ENCODE assay signal across 8 cellular contexts in genomic region chr20:19628570-19629134, GRCh38.
DNase-seq lines count a peak whose midpoint lies in the region; ATAC-seq, FAIRE-seq and TF ChIP-seq lines count a peak whose summit lies in the region.

No MANE protein-coding gene starts in this region.

- no peaks in the 10 kb centered on the region for H4K20me1 ChIP-seq in H1 (replicated peaks in 1 of 2; ENCODE audit: control insufficient read depth in 1 of 2, insufficient read depth in 2 of 2, low read length in 2 of 2)

- no peak overlapping the region for H4K8ac ChIP-seq in H1 (ENCODE audit: extremely low read depth, insufficient read depth, low read length)
- H4K8ac ChIP-seq in mesendoderm (ENCODE audit: low read depth, low read length), result no peak overlapping the region

- DNase-seq in DMS 273 treated with DMSO at 0.1 percent for 48 hours (lab: John Stamatoyannopoulos, UW) (peak; percentile 33), NAMALWA (ENCODE audit: low spot score) (peak; percentile 85), SK-N-DZ (ENCODE audit: low spot score) (peak; percentile 48), H1 (ENCODE audit: low read depth in 1 of 2, low spot score in 2 of 2) (peak; percentile 36 to 84), mesendoderm (peak; percentile 90), ureter (ENCODE audit: low spot score) (peak; percentile 66)

- H3K27me3 ChIP-seq in H1 (replicated peaks in 1 of 4; ENCODE audit: control insufficient read depth in 3 of 4, extremely low read depth in 1 of 4, insufficient read depth in 3 of 4, low read length in 3 of 4) (no peaks in the 10 kb centered on the region), mesendoderm (ENCODE audit: insufficient read depth, low read length, poor library complexity) (no peaks in the 10 kb centered on the region)

- no peaks in the 10 kb centered on the region for H3K36me3 ChIP-seq in H1 (ENCODE audit: control insufficient read depth in 2 of 4, insufficient read depth in 4 of 4, low read length in 3 of 4)
- H3K36me3 ChIP-seq in mesendoderm (ENCODE audit: control insufficient read depth, insufficient read depth, low read length), result no peaks in the 10 kb centered on the region

- peak; percentile 48 to 64 for TF ChIP-seq RAD21 in H1 (IDR thresholded peaks at IDR 0.05 in 1 of 2, conservative IDR thresholded peaks at IDR 0.05 in 1 of 2; ENCODE audit: low read depth in 2 of 2, low read length in 2 of 2)

- H4K5ac ChIP-seq in H1 (ENCODE audit: insufficient read length, low read depth, low read length) (no peak overlapping the region), mesendoderm (ENCODE audit: low read length) (no peak overlapping the region)

- H2BK15ac ChIP-seq in H1 (ENCODE audit: low read length) (no peak overlapping the region), mesendoderm (replicated peaks; ENCODE audit: low read depth) (peak overlapping the region; percentile 25)

- H2AFZ ChIP-seq in H1 (ENCODE audit: low read length), result no peak overlapping the region

- H2BK5ac ChIP-seq in H1 (ENCODE audit: low read depth, low read length) (no peak overlapping the region), mesendoderm (ENCODE audit: low read length) (no peak overlapping the region)

- no peak overlapping the region for H3K4me3 ChIP-seq in H1 (ENCODE audit: extremely low read depth in 1 of 4, insufficient read depth in 2 of 4, low read depth in 3 of 4, low read length in 4 of 4)
- H3K4me3 ChIP-seq in mesendoderm (ENCODE audit: low read length), result no peak overlapping the region

- H3K23me2 ChIP-seq in H1 (ENCODE audit: low read depth, low read length), result no peaks in the 10 kb centered on the region; the same call in 1 of the 2 replicates

- H3K18ac ChIP-seq in H1 (ENCODE audit: extremely low read depth, low read length) (no peak overlapping the region), mesendoderm (ENCODE audit: low read length) (no peak overlapping the region)

- no peak overlapping the region for H3K9ac ChIP-seq in H1 (replicated peaks in 1 of 4; ENCODE audit: extremely low read depth in 1 of 4, low read depth in 3 of 4, low read length in 3 of 4)
- no peak overlapping the region for H3K9ac ChIP-seq in mesendoderm (ENCODE audit: low read length)

- H3K4ac ChIP-seq in H1 (replicated peaks; ENCODE audit: insufficient read length, low read depth, low read length), result no peak overlapping the region
- no peak overlapping the region for H3K4ac ChIP-seq in mesendoderm (ENCODE audit: low read depth, low read length)

- POLR2A ChIA-PET in H1 (lab: Charles Lee; ENCODE audit: partially characterized antibody), result no interaction called here

- FAIRE-seq in H1 (lab: Jason Lieb, UNC), result peak; percentile 65

- ATAC-seq in GM21515 (IDR thresholded peaks at IDR 0.05; ENCODE audit: unreplicated experiment) (peak; percentile 68), GM18870 (IDR thresholded peaks at IDR 0.05; ENCODE audit: unreplicated experiment) (no peak)

- H3K56ac ChIP-seq in H1 (replicated peaks; ENCODE audit: insufficient read length, low read depth, low read length) (no peak overlapping the region), mesendoderm (ENCODE audit: low read length) (no peak overlapping the region)

- H2BK12ac ChIP-seq in H1 (ENCODE audit: low read depth, low read length), result no peak overlapping the region

- TF ChIP-seq POLR2A in H1 (IDR thresholded peaks at IDR 0.05; ENCODE audit: control extremely low read depth in 1 of 2, low read depth in 2 of 2, low read length in 2 of 2), result no peak

- no peak overlapping the region for H3K27ac ChIP-seq in H1 (ENCODE audit: low read depth, low read length)
- H3K27ac ChIP-seq in mesendoderm (ENCODE audit: low read depth, low read length), result no peak overlapping the region

- H2BK120ac ChIP-seq in H1 (replicated peaks; ENCODE audit: low read depth, low read length) (no peak overlapping the region), mesendoderm (ENCODE audit: low read depth, low read length) (no peak overlapping the region)

- TF ChIP-seq CTCF in H1 (IDR thresholded peaks at IDR 0.05; ENCODE audit: control extremely low read depth in 1 of 3, insufficient read depth in 1 of 3, low read depth in 1 of 3, low read length in 3 of 3), result peak; percentile 33 to 78 (median 69)

- no peak overlapping the region for H3K4me2 ChIP-seq in H1 (ENCODE audit: insufficient read depth in 1 of 2, low read depth in 2 of 2, low read length in 2 of 2)
- no peak overlapping the region for H3K4me2 ChIP-seq in mesendoderm (ENCODE audit: low read length)

- H3K79me2 ChIP-seq in H1 (ENCODE audit: control insufficient read depth in 1 of 2, insufficient read depth in 2 of 2, low read length in 2 of 2) (no peaks in the 10 kb centered on the region), mesendoderm (ENCODE audit: control insufficient read depth, insufficient read depth, low read length) (no peaks in the 10 kb centered on the region)

- WGBS in H1 (ENCODE audit: extremely low coverage in 1 of 2, insufficient coverage in 1 of 2, insufficient read length in 1 of 2, insufficient replicate concordance in 2 of 2, low coverage in 1 of 2, low lambda C conversion rate in 2 of 2, missing lambda C conversion rate in 1 of 2), 2 experiments, result 35% methylated on average over 2 of the region's 2 CpGs; no CpG with 5 or more reads in 1 of the 2 experiments
- WGBS in mesendoderm (ENCODE audit: extremely low coverage, insufficient coverage, low lambda C conversion rate), result no CpG with 5 or more reads among the region's 2 CpGs

- H2AK5ac ChIP-seq in H1 (ENCODE audit: low read depth, low read length) (no peak overlapping the region), mesendoderm (ENCODE audit: low read length) (no peak overlapping the region)

- no peak overlapping the region for H4K91ac ChIP-seq in H1 (replicated peaks; ENCODE audit: insufficient read length, low read length)

- TF ChIP-seq EP300 in H1 (IDR thresholded peaks at IDR 0.05; ENCODE audit: borderline replicate concordance in 1 of 2, low read depth in 2 of 2, low read length in 2 of 2), result no peak

- peaks cover 5 to 8% of the 10 kb centered on the region in 2 experiments; a peak in 2 of 4 replicates for H3K9me3 ChIP-seq in H1 (ENCODE audit: insufficient read depth in 2 of 2, low read depth in 1 of 2, low read length in 1 of 2)

- H2BK20ac ChIP-seq in H1 (ENCODE audit: low read length), result no peak overlapping the region

- H3K4me1 ChIP-seq in H1 (replicated peaks in 1 of 4; ENCODE audit: control insufficient read depth in 3 of 4, insufficient read depth in 4 of 4, low read length in 3 of 4), result no peaks in the 10 kb centered on the region
- no peaks in the 10 kb centered on the region for H3K4me1 ChIP-seq in mesendoderm (ENCODE audit: control insufficient read depth, low read depth, low read length)

- H3K14ac ChIP-seq in H1 (ENCODE audit: insufficient read length), result no peak overlapping the region

- H3K23ac ChIP-seq in H1 (ENCODE audit: insufficient read length) (no peak overlapping the region), mesendoderm (ENCODE audit: low read length) (no peak overlapping the region)

- CTCF ChIA-PET in H1 (lab: Charles Lee; ENCODE audit: partially characterized antibody), result interaction anchor here (0.6 to 7.5 kb wide), 21 partner anchors 10 to 530 kb away, joined by 3 to 85 read pairs (median 4); no protein-coding TSS in a partner anchor

- H3K79me1 ChIP-seq in H1 (ENCODE audit: low read depth, low read length), result no peaks in the 10 kb centered on the region
- no peaks in the 10 kb centered on the region for H3K79me1 ChIP-seq in mesendoderm (ENCODE audit: low read length)

TF ChIP-seq in H1, 55 proteins besides CTCF, POLR2A, EP300 and RAD21 (continues in another document):
- TF ChIP-seq TAF7 (optimal IDR thresholded peaks at IDR 0.05; ENCODE audit: borderline replicate concordance, low read depth, low read length), result no peak
- TF ChIP-seq JUND (IDR thresholded peaks at IDR 0.05; ENCODE audit: low read length), result peak; percentile 88
- no peak for TF ChIP-seq RBBP5 (IDR thresholded peaks at IDR 0.05; ENCODE audit: borderline replicate concordance, low read depth, low read length)
- no peak for TF ChIP-seq USF2 (IDR thresholded peaks at IDR 0.05; ENCODE audit: low read length)
- no peak for TF ChIP-seq EZH2 (IDR thresholded peaks at IDR 0.05; ENCODE audit: low read depth, low read length, severe bottlenecking)
- TF ChIP-seq CEBPB (IDR thresholded peaks at IDR 0.05; ENCODE audit: low read depth, low read length), result peak; percentile 99
- no peak for TF ChIP-seq KDM4A (IDR thresholded peaks at IDR 0.05; ENCODE audit: low read depth, low read length, severe bottlenecking)
- TF ChIP-seq, protein P1, sequence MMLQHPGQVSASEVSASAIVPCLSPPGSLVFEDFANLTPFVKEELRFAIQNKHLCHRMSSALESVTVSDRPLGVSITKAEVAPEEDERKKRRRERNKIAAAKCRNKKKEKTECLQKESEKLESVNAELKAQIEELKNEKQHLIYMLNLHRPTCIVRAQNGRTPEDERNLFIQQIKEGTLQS (IDR thresholded peaks at IDR 0.05; ENCODE audit: insufficient read depth, low read depth, low read length), result peak; percentile 95
- no peak for TF ChIP-seq SRF (IDR thresholded peaks at IDR 0.05; ENCODE audit: low read depth, low read length)
- no peak for TF ChIP-seq SP2 (IDR thresholded peaks at IDR 0.05; ENCODE audit: low read length)
- no peak for TF ChIP-seq POLR2AphosphoS5 (IDR thresholded peaks at IDR 0.05; ENCODE audit: low read depth, low read length)
- no peak for TF ChIP-seq HDAC2 (IDR thresholded peaks at IDR 0.05; ENCODE audit: borderline replicate concordance in 1 of 2, low read depth in 2 of 2, low read length in 2 of 2)

Comparison
In these comparisons a context has a peak if more than half of its experiments do, and no peak if none do; other contexts are left out.
1. DNase-seq: peak in every context shown above with its lines; median percentile 90 in mesendoderm; 85 in NAMALWA; 66 in ureter; 60 in H1; 48 in SK-N-DZ; 33 in DMS 273 treated with DMSO at 0.1 percent for 48 hours.